Comparison of ENCODE assay signal across 12 cellular contexts in genomic region chr3:123385981-123386380, GRCh38.
DNase-seq lines count a peak whose midpoint lies in the region; FAIRE-seq and TF ChIP-seq lines count a peak whose summit lies in the region.
"Had no signal": no experiment of that assay in that cellular context is flagged by ENCODE, and none has a peak within 500 bp of the region (broad histone marks: within the 10 kb centered on the region; RNA-seq: fewer than 3 reads in every experiment).

No MANE protein-coding gene starts in this region.

- H3K27me3 ChIP-seq in MG63 (no peaks in the 10 kb centered on the region), H1 (replicated peaks in 1 of 4; ENCODE audit: control insufficient read depth in 3 of 4, extremely low read depth in 1 of 4, insufficient read depth in 3 of 4, low read length in 3 of 4) (no peaks in the 10 kb centered on the region), neuronal stem cell (ENCODE audit: control insufficient read depth in 3 of 3, insufficient read depth in 3 of 3, low read depth in 1 of 3, low read length in 3 of 3) (peaks cover 0 to 18% (median 0%) of the 10 kb centered on the region in 3 experiments)
- H3K27me3 ChIP-seq: BLaER1 had no signal

- no peak overlapping the region for H4K5ac ChIP-seq in H1 (ENCODE audit: insufficient read length, low read depth, low read length)

- no peaks in the 10 kb centered on the region for H3K36me3 ChIP-seq in MG63
- no peaks in the 10 kb centered on the region; a peak in 1 of 8 replicates for H3K36me3 ChIP-seq in H1 (ENCODE audit: control insufficient read depth in 2 of 4, insufficient read depth in 4 of 4, low read length in 3 of 4)
- no peaks in the 10 kb centered on the region for H3K36me3 ChIP-seq in neuronal stem cell (replicated peaks in 1 of 2; ENCODE audit: control insufficient read depth in 2 of 2, insufficient read depth in 2 of 2, low read length in 2 of 2)
- H3K36me3 ChIP-seq: BLaER1 had no signal

- CTCF ChIA-PET in H1 (lab: Charles Lee; ENCODE audit: partially characterized antibody): interaction anchor here (0.9 to 11.1 kb wide), 7 partner anchors 11 to 103 kb away, joined by 3 to 63 read pairs (median 4); no protein-coding TSS in a partner anchor

- POLR2A ChIA-PET in H1 (lab: Charles Lee; ENCODE audit: partially characterized antibody): interaction anchor here (2.0 kb wide), 1 partner anchor 11 kb away, joined by 5 read pairs; no protein-coding TSS in a partner anchor

- H2AFZ ChIP-seq in H1 (ENCODE audit: low read length) (no peak overlapping the region), neuronal stem cell (ENCODE audit: low read length) (no peak overlapping the region)

- in situ Hi-C loops in GM13976 (cut with MboI; ENCODE audit: low sequenced_read_pairs, unreplicated experiment): no loop called here

- no peak overlapping the region for H3K4ac ChIP-seq in H1 (replicated peaks; ENCODE audit: insufficient read length, low read depth, low read length)
- no peak overlapping the region for H3K4ac ChIP-seq in neuronal stem cell (ENCODE audit: low read length)

- H3K27ac ChIP-seq in H1 (ENCODE audit: low read depth, low read length): no peak overlapping the region
- no peak overlapping the region for H3K27ac ChIP-seq in neuronal stem cell (replicated peaks; ENCODE audit: low read length)
- H3K27ac ChIP-seq: BLaER1 had no signal

- no peak overlapping the region for H3K56ac ChIP-seq in H1 (replicated peaks; ENCODE audit: insufficient read length, low read depth, low read length)

- no peak for FAIRE-seq in H1 (lab: Jason Lieb, UNC)

- H3K4me1 ChIP-seq in H1 (replicated peaks in 1 of 4; ENCODE audit: control insufficient read depth in 3 of 4, insufficient read depth in 4 of 4, low read length in 3 of 4): peaks cover 4 to 10% (median 9%) of the 10 kb centered on the region in 4 experiments
- H3K4me1 ChIP-seq in neuronal stem cell (ENCODE audit: control insufficient read depth in 2 of 2, insufficient read depth in 1 of 2, low read depth in 1 of 2, low read length in 2 of 2): peaks cover 6 to 11% of the 10 kb centered on the region in 2 donors

- H3K23ac ChIP-seq in H1 (ENCODE audit: insufficient read length) (no peak overlapping the region), neuronal stem cell (ENCODE audit: low read depth, low read length, poor library complexity) (no peak overlapping the region)

- TF ChIP-seq RAD21 in H1 (IDR thresholded peaks at IDR 0.05 in 1 of 2, conservative IDR thresholded peaks at IDR 0.05 in 1 of 2; ENCODE audit: low read depth in 2 of 2, low read length in 2 of 2): no peak

- H2BK5ac ChIP-seq in H1 (ENCODE audit: low read depth, low read length) (no peak overlapping the region), neuronal stem cell (ENCODE audit: low read length) (no peak overlapping the region)

- H4K8ac ChIP-seq in H1 (ENCODE audit: extremely low read depth, insufficient read depth, low read length) (peak overlapping the region; percentile 60; the same call in 1 of the 2 replicates), neuronal stem cell (ENCODE audit: low read depth, low read length) (no peak overlapping the region)

- H3K18ac ChIP-seq in H1 (ENCODE audit: extremely low read depth, low read length): no peak overlapping the region
- H3K18ac ChIP-seq in neuronal stem cell (ENCODE audit: low read length): peak overlapping the region; percentile 49

- H2AK5ac ChIP-seq in H1 (ENCODE audit: low read depth, low read length): no peak overlapping the region
- no peak overlapping the region for H2AK5ac ChIP-seq in neuronal stem cell (ENCODE audit: low read depth, low read length)

- TF ChIP-seq EP300 in H1 (IDR thresholded peaks at IDR 0.05; ENCODE audit: borderline replicate concordance in 1 of 2, low read depth in 2 of 2, low read length in 2 of 2): no peak

- TF ChIP-seq POLR2A in H1 (IDR thresholded peaks at IDR 0.05; ENCODE audit: control extremely low read depth in 1 of 2, low read depth in 2 of 2, low read length in 2 of 2): no peak

- H2BK12ac ChIP-seq in H1 (ENCODE audit: low read depth, low read length) (no peak overlapping the region), neuronal stem cell (ENCODE audit: low read length) (no peak overlapping the region)

- no peak overlapping the region for H3K4me3 ChIP-seq in MG63
- no peak overlapping the region for H3K4me3 ChIP-seq in H1 (ENCODE audit: extremely low read depth in 1 of 4, insufficient read depth in 2 of 4, low read depth in 3 of 4, low read length in 4 of 4)
- H3K4me3 ChIP-seq in neuronal stem cell (ENCODE audit: low read length in 2 of 2): no peak overlapping the region
- H3K4me3 ChIP-seq: BLaER1 had no signal

- no peaks in the 10 kb centered on the region for H3K9me3 ChIP-seq in MG63
- H3K9me3 ChIP-seq in H1 (ENCODE audit: insufficient read depth in 2 of 2, low read depth in 1 of 2, low read length in 1 of 2): no peaks in the 10 kb centered on the region
- H3K9me3 ChIP-seq in neuronal stem cell (replicated peaks in 1 of 2; ENCODE audit: control insufficient read depth in 2 of 2, insufficient read depth in 1 of 2, low read depth in 1 of 2, low read length in 2 of 2): no peaks in the 10 kb centered on the region
- H3K9me3 ChIP-seq: BLaER1 had no signal

- H3K14ac ChIP-seq in H1 (ENCODE audit: insufficient read length): no peak overlapping the region
- no peak overlapping the region for H3K14ac ChIP-seq in neuronal stem cell (ENCODE audit: low read length)

- peak overlapping the region; percentile 11 for H4K91ac ChIP-seq in H1 (replicated peaks; ENCODE audit: insufficient read length, low read length)
- H4K91ac ChIP-seq in neuronal stem cell (ENCODE audit: low read depth, low read length, poor library complexity): no peak overlapping the region

- H3K9ac ChIP-seq in H1 (replicated peaks in 1 of 4; ENCODE audit: extremely low read depth in 1 of 4, low read depth in 3 of 4, low read length in 3 of 4): no peak overlapping the region
- no peak overlapping the region for H3K9ac ChIP-seq in neuronal stem cell (ENCODE audit: low read depth, low read length, poor library complexity)
- H3K9ac ChIP-seq: BLaER1 had no signal

- no peaks in the 10 kb centered on the region; the same call in 1 of the 2 replicates for H3K23me2 ChIP-seq in H1 (ENCODE audit: low read depth, low read length)

- H3K4me2 ChIP-seq in H1 (ENCODE audit: insufficient read depth in 1 of 2, low read depth in 2 of 2, low read length in 2 of 2) (no peak overlapping the region), neuronal stem cell (ENCODE audit: insufficient read depth, low read length, poor library complexity, severe bottlenecking) (no peak overlapping the region)

- no peaks in the 10 kb centered on the region for H3K79me2 ChIP-seq in H1 (ENCODE audit: control insufficient read depth in 1 of 2, insufficient read depth in 2 of 2, low read length in 2 of 2)

- H2BK20ac ChIP-seq in H1 (ENCODE audit: low read length): no peak overlapping the region

- H2BK120ac ChIP-seq in H1 (replicated peaks; ENCODE audit: low read depth, low read length) (no peak overlapping the region), neuronal stem cell (ENCODE audit: low read depth, low read length) (no peak overlapping the region)

- H3K79me1 ChIP-seq in H1 (ENCODE audit: low read depth, low read length) (no peaks in the 10 kb centered on the region), neuronal stem cell (ENCODE audit: low read depth, low read length) (no peaks in the 10 kb centered on the region)

- no peaks in the 10 kb centered on the region for H4K20me1 ChIP-seq in H1 (replicated peaks in 1 of 2; ENCODE audit: control insufficient read depth in 1 of 2, insufficient read depth in 2 of 2, low read length in 2 of 2)
- H4K20me1 ChIP-seq: BLaER1 had no signal

- H2BK15ac ChIP-seq in H1 (ENCODE audit: low read length): no peak overlapping the region
- H2BK15ac ChIP-seq in neuronal stem cell (ENCODE audit: low read length): peak overlapping the region; percentile 47

- DNase-seq in AG20443 (ENCODE audit: low spot score) (peak; percentile 38), MG63 (peak; percentile 86), H1 (ENCODE audit: low read depth in 1 of 2, low spot score in 2 of 2) (no peak), neuronal stem cell (ENCODE audit: low spot score) (no peak), AML-193 (lab: John Stamatoyannopoulos, UW) (no peak), GM13976 (ENCODE audit: low spot score) (no peak), cerebellar nuclear complex (lab: John Stamatoyannopoulos, UW) (no peak), CD1c-positive myeloid dendritic cell (ENCODE audit: extremely low spot score) (no peak)
- DNase-seq: mesendoderm; stimulated activated naive CD4-positive, alpha-beta T cell treated with Interleukin-2 at 50 U/mL for 16 hours; T-helper 9 cell had no signal

- TF ChIP-seq CTCF in H1 (IDR thresholded peaks at IDR 0.05; ENCODE audit: control extremely low read depth in 1 of 3, insufficient read depth in 1 of 3, low read depth in 1 of 3, low read length in 3 of 3) (no peak), GM13976 (IDR thresholded peaks at IDR 0.05; ENCODE audit: borderline replicate concordance, control extremely low read depth, extremely low read depth, insufficient read depth, missing control alignments) (no peak)

- WGBS in H1 (ENCODE audit: extremely low coverage in 1 of 2, insufficient coverage in 1 of 2, insufficient read length in 1 of 2, insufficient replicate concordance in 2 of 2, low coverage in 1 of 2, low lambda C conversion rate in 2 of 2, missing lambda C conversion rate in 1 of 2), 2 experiments: 91% methylated on average over 8 of the region's 8 CpGs; no CpG with 5 or more reads in 1 of the 2 experiments
- no CpG with 5 or more reads among the region's 8 CpGs for WGBS in neuronal stem cell (ENCODE audit: extremely low coverage in 2 of 2, insufficient read length in 2 of 2, insufficient replicate concordance in 1 of 2), 2 donors

TF ChIP-seq in H1, 55 proteins besides CTCF, POLR2A, EP300 and RAD21 (continues in another document):
- no peak for TF ChIP-seq TAF7 (optimal IDR thresholded peaks at IDR 0.05; ENCODE audit: borderline replicate concordance, low read depth, low read length)
- TF ChIP-seq TEAD4 (IDR thresholded peaks at IDR 0.05; ENCODE audit: low read depth, low read length): no peak
- no peak for TF ChIP-seq KDM4A (IDR thresholded peaks at IDR 0.05; ENCODE audit: low read depth, low read length, severe bottlenecking)
- TF ChIP-seq BACH1 (IDR thresholded peaks at IDR 0.05; ENCODE audit: low read length): no peak
- no peak for TF ChIP-seq SRF (IDR thresholded peaks at IDR 0.05; ENCODE audit: low read depth, low read length)
- TF ChIP-seq ASH2L (IDR thresholded peaks at IDR 0.05; ENCODE audit: low read length): no peak
- TF ChIP-seq GABPA (IDR thresholded peaks at IDR 0.05; ENCODE audit: borderline replicate concordance, insufficient read depth, low read length): no peak
- TF ChIP-seq POU5F1 (IDR thresholded peaks at IDR 0.05; ENCODE audit: low read depth, low read length): no peak
- TF ChIP-seq TAF1 (IDR thresholded peaks at IDR 0.05; ENCODE audit: low read depth, low read length): no peak
- no peak for TF ChIP-seq CBX5 (IDR thresholded peaks at IDR 0.05; ENCODE audit: low read depth, low read length)
- TF ChIP-seq CHD2 (IDR thresholded peaks at IDR 0.05; ENCODE audit: low read length): no peak
- no peak for TF ChIP-seq KDM1A (IDR thresholded peaks at IDR 0.05; ENCODE audit: borderline replicate concordance, low read length)
- no peak for TF ChIP-seq CREB1 (IDR thresholded peaks at IDR 0.05)
- TF ChIP-seq JUN (IDR thresholded peaks at IDR 0.05; ENCODE audit: low read depth, low read length): no peak

Comparison
In these comparisons a context has a peak if more than half of its experiments do, and no peak if none do; other contexts are left out.
1. DNase-seq: peak in AG20443 (single experiment) and MG63 (single experiment); none in H1 (0 of 2), neuronal stem cell (single experiment), AML-193 (0 of 2), GM13976 (single experiment), cerebellar nuclear complex (0 of 2) and CD1c-positive myeloid dendritic cell (single experiment).